ENCODE assay signal across 16 cellular contexts in genomic region chr5:40360685-40361084, GRCh38.
DNase-seq lines count a peak whose midpoint lies in the region; ATAC-seq, FAIRE-seq and TF ChIP-seq lines count a peak whose summit lies in the region.
"Had no signal": no experiment of that assay in that cellular context is flagged by ENCODE, and none has a peak within 500 bp of the region (broad histone marks: within the 10 kb centered on the region; RNA-seq: fewer than 3 reads in every experiment).

No MANE protein-coding gene starts in this region.

- CTCF ChIA-PET in CD8-positive, alpha-beta T cell (lab: Charles Lee) = no interaction called here
- CTCF ChIA-PET in PC-9 (lab: Charles Lee) = no interaction called here
- CTCF ChIA-PET in activated CD4-positive, alpha-beta memory T cell treated with anti-CD3 and anti-CD28 coated beads for 36 hours (lab: Charles Lee) = no interaction called here
- CTCF ChIA-PET in activated CD8-positive, alpha-beta T cell treated with anti-CD3 and anti-CD28 coated beads, Interleukin-2, amount 10 ng/mL, durations not matched to agents 7 days and 5 days (lab: Charles Lee) = no interaction called here

- no peaks in the 10 kb centered on the region for H3K4me1 ChIP-seq in CD8-positive, alpha-beta T cell (ENCODE audit: insufficient read depth, low read length)
- no peaks in the 10 kb centered on the region for H3K4me1 ChIP-seq in PC-9 (replicated peaks; ENCODE audit: insufficient read depth)
- no peaks in the 10 kb centered on the region for H3K4me1 ChIP-seq in small intestine (ENCODE audit: control insufficient read depth in 2 of 2, insufficient read depth in 1 of 2, low read depth in 1 of 2, low read length in 1 of 2)
- H3K4me1 ChIP-seq: A549 had no signal

- H3F3A ChIP-seq in PC-9 (ENCODE audit: insufficient read depth, low read depth) = no peaks in the 10 kb centered on the region

- no peaks in the 10 kb centered on the region for H4K20me1 ChIP-seq in PC-9 (ENCODE audit: insufficient read depth)

- H3K9me3 Mint-ChIP-seq in CD8-positive, alpha-beta T cell = peaks cover 2% of the 10 kb centered on the region
- peaks cover 0 to 5% (median 0%) of the 10 kb centered on the region in 6 donors for H3K9me3 Mint-ChIP-seq in immature natural killer cell
- H3K9me3 Mint-ChIP-seq in activated CD4-positive, alpha-beta memory T cell treated with anti-CD3 and anti-CD28 coated beads for 36 hours = peaks cover 9% of the 10 kb centered on the region
- peaks cover 14% of the 10 kb centered on the region for H3K9me3 Mint-ChIP-seq in activated CD8-positive, alpha-beta T cell treated with anti-CD3 and anti-CD28 coated beads, Interleukin-2, amount 10 ng/mL, durations not matched to agents 7 days and 5 days (ENCODE audit: insufficient read depth)

- no peak overlapping the region for H3K27ac Mint-ChIP-seq in CD8-positive, alpha-beta T cell
- H3K27ac Mint-ChIP-seq in immature natural killer cell = peak overlapping the region; percentile 39 to 88 (median 70)
- H3K27ac Mint-ChIP-seq in activated CD4-positive, alpha-beta memory T cell treated with anti-CD3 and anti-CD28 coated beads for 36 hours = no peak overlapping the region
- no peak overlapping the region for H3K27ac Mint-ChIP-seq in activated CD8-positive, alpha-beta T cell treated with anti-CD3 and anti-CD28 coated beads, Interleukin-2, amount 10 ng/mL, durations not matched to agents 7 days and 5 days
- H3K27ac Mint-ChIP-seq: CD14-positive monocyte had no signal

- peaks cover 15% of the 10 kb centered on the region for H3K4me1 Mint-ChIP-seq in CD8-positive, alpha-beta T cell (ENCODE audit: low read depth)
- peaks cover 74 to 81% of the 10 kb centered on the region in 2 donors for H3K4me1 Mint-ChIP-seq in immature natural killer cell
- H3K4me1 Mint-ChIP-seq in activated CD4-positive, alpha-beta memory T cell treated with anti-CD3 and anti-CD28 coated beads for 36 hours (ENCODE audit: low read depth) = peaks cover 28% of the 10 kb centered on the region
- H3K4me1 Mint-ChIP-seq in activated CD8-positive, alpha-beta T cell treated with anti-CD3 and anti-CD28 coated beads, Interleukin-2, amount 10 ng/mL, durations not matched to agents 7 days and 5 days (ENCODE audit: low read depth) = peaks cover 16% of the 10 kb centered on the region

- H3K4me3 ChIP-seq in CD8-positive, alpha-beta T cell (ENCODE audit: low read depth, low read length) = no peak overlapping the region
- H3K4me3 ChIP-seq in PC-9 (no peak overlapping the region), small intestine (ENCODE audit: low read depth in 1 of 2, low read length in 2 of 2) (no peak overlapping the region)
- H3K4me3 ChIP-seq: A549 had no signal

- 17 to 71% (median 40%) methylated on average over 2 of the region's 2 CpGs for WGBS in small intestine, 3 donors

- H3K36me3 Mint-ChIP-seq in CD8-positive, alpha-beta T cell = no peaks in the 10 kb centered on the region
- peaks cover 0 to 4% (median 0%) of the 10 kb centered on the region in 3 donors for H3K36me3 Mint-ChIP-seq in immature natural killer cell
- H3K36me3 Mint-ChIP-seq in activated CD4-positive, alpha-beta memory T cell treated with anti-CD3 and anti-CD28 coated beads for 36 hours = peaks cover 2% of the 10 kb centered on the region
- H3K36me3 Mint-ChIP-seq in activated CD8-positive, alpha-beta T cell treated with anti-CD3 and anti-CD28 coated beads, Interleukin-2, amount 10 ng/mL, durations not matched to agents 7 days and 5 days (ENCODE audit: low read depth) = peaks cover 14% of the 10 kb centered on the region

- no peak for FAIRE-seq in small intestine (lab: Jason Lieb, UNC)
- FAIRE-seq: A549, HTR-8/SVneo had no signal

- no peaks in the 10 kb centered on the region for H3K79me2 ChIP-seq in PC-9 (ENCODE audit: low read depth)

- H3K27me3 ChIP-seq in CD8-positive, alpha-beta T cell (ENCODE audit: insufficient read depth, low read length) = no peaks in the 10 kb centered on the region
- H3K27me3 ChIP-seq in PC-9 (ENCODE audit: insufficient read depth, low read depth) (no peaks in the 10 kb centered on the region), small intestine (ENCODE audit: control insufficient read depth in 2 of 2, insufficient read depth in 2 of 2, low read length in 2 of 2) (no peaks in the 10 kb centered on the region)

- no peak for TF ChIP-seq CTCF in CD8-positive, alpha-beta T cell (IDR thresholded peaks at IDR 0.05)
- TF ChIP-seq CTCF in PC-9 (conservative IDR thresholded peaks at IDR 0.05) = no peak

- peak overlapping the region; percentile 13 for H3K4me3 Mint-ChIP-seq in CD8-positive, alpha-beta T cell
- peak overlapping the region; percentile 38 to 75 (median 60) for H3K4me3 Mint-ChIP-seq in immature natural killer cell
- H3K4me3 Mint-ChIP-seq in activated CD4-positive, alpha-beta memory T cell treated with anti-CD3 and anti-CD28 coated beads for 36 hours = no peak overlapping the region
- H3K4me3 Mint-ChIP-seq in activated CD8-positive, alpha-beta T cell treated with anti-CD3 and anti-CD28 coated beads, Interleukin-2, amount 10 ng/mL, durations not matched to agents 7 days and 5 days = no peak overlapping the region
- H3K4me3 Mint-ChIP-seq: CD14-positive monocyte had no signal

- POLR2A ChIA-PET in CD8-positive, alpha-beta T cell (lab: Charles Lee) = no interaction called here
- POLR2A ChIA-PET in PC-9 (lab: Charles Lee; ENCODE audit: unreplicated experiment) = no interaction called here
- POLR2A ChIA-PET in activated CD4-positive, alpha-beta memory T cell treated with anti-CD3 and anti-CD28 coated beads for 36 hours (lab: Charles Lee) = no interaction called here
- POLR2A ChIA-PET in activated CD8-positive, alpha-beta T cell treated with anti-CD3 and anti-CD28 coated beads, Interleukin-2, amount 10 ng/mL, durations not matched to agents 7 days and 5 days (lab: Charles Lee) = interaction anchor here (0.6 kb wide), 1 partner anchor 253 kb away, joined by 3 read pairs; no protein-coding TSS in a partner anchor

- H3K27me3 Mint-ChIP-seq in CD8-positive, alpha-beta T cell (ENCODE audit: low read depth) = no peaks in the 10 kb centered on the region
- H3K27me3 Mint-ChIP-seq in immature natural killer cell (ENCODE audit: low read depth in 3 of 3) = peaks cover 0 to 9% (median 3%) of the 10 kb centered on the region in 3 donors
- H3K27me3 Mint-ChIP-seq in activated CD4-positive, alpha-beta memory T cell treated with anti-CD3 and anti-CD28 coated beads for 36 hours = no peaks in the 10 kb centered on the region
- no peaks in the 10 kb centered on the region for H3K27me3 Mint-ChIP-seq in activated CD8-positive, alpha-beta T cell treated with anti-CD3 and anti-CD28 coated beads, Interleukin-2, amount 10 ng/mL, durations not matched to agents 7 days and 5 days (ENCODE audit: low read depth)

- no peaks in the 10 kb centered on the region for H3K36me3 ChIP-seq in CD8-positive, alpha-beta T cell (ENCODE audit: insufficient read depth, low read length)
- H3K36me3 ChIP-seq in PC-9 (ENCODE audit: low read depth) (no peaks in the 10 kb centered on the region), small intestine (ENCODE audit: control insufficient read depth in 2 of 2, insufficient read depth in 2 of 2, low read length in 2 of 2) (no peaks in the 10 kb centered on the region)

- no TSS peak for BruUV-seq in PC-9 (replicated peaks; lab: Mats Ljungman, UMichigan)

- DNase-seq in CD8-positive, alpha-beta T cell = no peak
- no peak for DNase-seq in PC-9
- DNase-seq in immature natural killer cell = no peak
- peak; percentile 11 for DNase-seq in small intestine
- no peak for DNase-seq in activated CD4-positive, alpha-beta memory T cell treated with anti-CD3 and anti-CD28 coated beads for 36 hours
- DNase-seq in activated CD8-positive, alpha-beta T cell treated with anti-CD3 and anti-CD28 coated beads, Interleukin-2, amount 10 ng/mL, durations not matched to agents 7 days and 5 days = no peak
- no peak for DNase-seq in NCI-H748 treated with DMSO at 0.1 percent for 48 hours (lab: John Stamatoyannopoulos, UW)
- DNase-seq: NCI-H2029, NCI-H2171 treated with DMSO at 0.1 percent for 48 hours, NCI-H446 treated with DMSO at 0.1 percent for 48 hours had no signal

- no peak overlapping the region for H3K4me2 ChIP-seq in PC-9
- H3K4me2 ChIP-seq: A549 had no signal

- no peak for ATAC-seq in CD8-positive, alpha-beta T cell
- ATAC-seq in activated CD8-positive, alpha-beta T cell treated with anti-CD3 and anti-CD28 coated beads, Interleukin-2, amount 10 ng/mL, durations not matched to agents 7 days and 5 days = no peak
- ATAC-seq: A549, HCT116 had no signal

- no peaks in the 10 kb centered on the region for H3K9me3 ChIP-seq in CD8-positive, alpha-beta T cell (ENCODE audit: low read length)
- H3K9me3 ChIP-seq in PC-9 (ENCODE audit: insufficient read depth, low read depth) (peaks cover 14% of the 10 kb centered on the region), small intestine (ENCODE audit: control insufficient read depth, low read depth) (no peaks in the 10 kb centered on the region)

- intact Hi-C loops in CD8-positive, alpha-beta T cell (cut with DNase I, micrococcal nuclease) = loop anchor here in 1 of 2 experiments (10.0 kb wide), 1 partner anchor 416 kb away; no protein-coding TSS in a partner anchor
- intact Hi-C loops in PC-9 (cut with micrococcal nuclease; ENCODE audit: unreplicated experiment) = loop anchor here (2.0 kb wide), 1 partner anchor 36 kb away; no protein-coding TSS in a partner anchor
- intact Hi-C loops in activated CD4-positive, alpha-beta memory T cell treated with anti-CD3 and anti-CD28 coated beads for 36 hours (cut with micrococcal nuclease) = loop anchor here (2.0 kb wide), 1 partner anchor 24 kb away; no protein-coding TSS in a partner anchor

- no peak overlapping the region for H3K27ac ChIP-seq in CD8-positive, alpha-beta T cell (ENCODE audit: low read depth, low read length)
- H3K27ac ChIP-seq in PC-9 = no peak overlapping the region
- no peak overlapping the region for H3K27ac ChIP-seq in small intestine (ENCODE audit: low read depth in 1 of 2, low read length in 1 of 2)
- H3K27ac ChIP-seq: A549, HL-60, RWPE1 had no signal

- no peaks in the 10 kb centered on the region for H3K9me2 ChIP-seq in PC-9 (ENCODE audit: insufficient read depth)

- H2AFZ ChIP-seq in PC-9 = 0 out of 2 replicates have a peak overlapping the region, but pooled peaks have one; percentile 14

Comparison
In these comparisons a context has a peak if more than half of its experiments do, and no peak if none do; other contexts are left out.
1. H3K27ac Mint-ChIP-seq: peak in immature natural killer cell (6 of 6); none in CD8-positive, alpha-beta T cell (single experiment), activated CD4-positive, alpha-beta memory T cell treated with anti-CD3 and anti-CD28 coated beads for 36 hours (single experiment) and activated CD8-positive, alpha-beta T cell treated with anti-CD3 and anti-CD28 coated beads, Interleukin-2, amount 10 ng/mL, durations not matched to agents 7 days and 5 days (single experiment).
2. H3K4me3 Mint-ChIP-seq: peak in CD8-positive, alpha-beta T cell (single experiment) and immature natural killer cell (5 of 5); none in activated CD4-positive, alpha-beta memory T cell treated with anti-CD3 and anti-CD28 coated beads for 36 hours (single experiment) and activated CD8-positive, alpha-beta T cell treated with anti-CD3 and anti-CD28 coated beads, Interleukin-2, amount 10 ng/mL, durations not matched to agents 7 days and 5 days (single experiment).